Comparison of ENCODE assay signal across 15 cellular contexts in genomic region chr4:152039085-152039484, GRCh38.
DNase-seq lines count a peak whose midpoint lies in the region; ATAC-seq, FAIRE-seq and TF ChIP-seq lines count a peak whose summit lies in the region.
"Had no signal": no experiment of that assay in that cellular context is flagged by ENCODE, and none has a peak within 500 bp of the region (broad histone marks: within the 10 kb centered on the region; RNA-seq: fewer than 3 reads in every experiment).

No MANE protein-coding gene starts in this region.

- no peak overlapping the region for H3K9ac ChIP-seq in trophoblast cell (ENCODE audit: low read length)

- no peaks in the 10 kb centered on the region; the same call in 1 of the 2 replicates for H3K9me3 ChIP-seq in SJSA1 (replicated peaks)
- H3K9me3 ChIP-seq in trophoblast cell (ENCODE audit: insufficient read depth, low read depth, low read length): no peaks in the 10 kb centered on the region
- H3K9me3 ChIP-seq: vagina had no signal

- ATAC-seq in HG03457 (IDR thresholded peaks at IDR 0.05; ENCODE audit: unreplicated experiment): no peak
- ATAC-seq: activated naive CD8-positive, alpha-beta T cell treated with anti-CD3 and anti-CD28 coated beads, Interleukin-2, amount 50 U/mL, for 24 hours; activated T-cell treated with anti-CD3 and anti-CD28 coated beads, Interleukin-2, amount 50 U/mL, for 4 hours had no signal

- no peak overlapping the region for H2AFZ ChIP-seq in trophoblast cell (ENCODE audit: insufficient read depth, low read length, poor library complexity)

- H3K27ac ChIP-seq in SJSA1 (peak overlapping the region; percentile 42; the same call in 1 of the 2 replicates), trophoblast cell (ENCODE audit: low read depth, low read length) (no peak overlapping the region)
- H3K27ac ChIP-seq: vagina had no signal

- H3K4ac ChIP-seq in trophoblast cell (ENCODE audit: low read depth, low read length): no peak overlapping the region

- no peaks in the 10 kb centered on the region for H3K27me3 ChIP-seq in SJSA1 (replicated peaks)
- no peaks in the 10 kb centered on the region for H3K27me3 ChIP-seq in trophoblast cell (ENCODE audit: insufficient read depth, low read length)
- H3K27me3 ChIP-seq: vagina had no signal

- TF ChIP-seq POLR2A in GM12892 (IDR thresholded peaks at IDR 0.05; ENCODE audit: low read depth, low read length): no peak

- WGBS in trophoblast cell (ENCODE audit: extremely low coverage, insufficient coverage, insufficient read length): no CpG with 5 or more reads among the region's 11 CpGs

- H3K79me1 ChIP-seq in trophoblast cell (ENCODE audit: low read length): no peaks in the 10 kb centered on the region

- no peak overlapping the region for H2BK12ac ChIP-seq in trophoblast cell (ENCODE audit: low read length)

- no peak overlapping the region for H3K23ac ChIP-seq in trophoblast cell (ENCODE audit: low read length)

- no peaks in the 10 kb centered on the region for H3K79me2 ChIP-seq in trophoblast cell (ENCODE audit: control insufficient read depth, insufficient read depth, low read length, poor library complexity)

- H2AK5ac ChIP-seq in trophoblast cell (ENCODE audit: low read length): no peak overlapping the region

- H3K4me3 ChIP-seq in SJSA1: no peak overlapping the region
- no peak overlapping the region for H3K4me3 ChIP-seq in fibroblast of villous mesenchyme (ENCODE audit: low read depth, low read length)
- H3K4me3 ChIP-seq in trophoblast cell (ENCODE audit: low read depth, low read length): no peak overlapping the region
- H3K4me3 ChIP-seq: vagina had no signal

- H4K91ac ChIP-seq in trophoblast cell (ENCODE audit: low read depth, low read length): no peak overlapping the region

- no peak for DNase-seq in GM12892 (ENCODE audit: insufficient read length)
- peak in 1 of 2 experiments; percentile 16 for DNase-seq in SJSA1 (ENCODE audit: low read depth in 1 of 2, low spot score in 2 of 2)
- peak; percentile 68 for DNase-seq in fibroblast of villous mesenchyme (ENCODE audit: low read depth)
- peak; percentile 33 to 55 for DNase-seq in trophoblast cell
- DNase-seq in dermis blood vessel endothelial cell: no peak
- DNase-seq in activated naive CD4-positive, alpha-beta T cell (lab: John Stamatoyannopoulos, UW): no peak
- DNase-seq in NCI-H187 treated with DMSO at 0.1 percent for 48 hours (lab: John Stamatoyannopoulos, UW): no peak
- DNase-seq: activated naive CD8-positive, alpha-beta T cell treated with anti-CD3 and anti-CD28 coated beads, Interleukin-2, amount 50 U/mL, for 24 hours; activated T-cell treated with anti-CD3 and anti-CD28 coated beads, Interleukin-2, amount 50 U/mL, for 4 hours; DMS 273 treated with DMSO at 0.1 percent for 48 hours; H9; NCI-H1105 treated with DMSO at 0.1 percent for 48 hours; stimulated activated naive CD4-positive, alpha-beta T cell treated with Interleukin-2 at 50 U/mL for 16 hours had no signal

- H3K4me1 ChIP-seq in SJSA1 (replicated peaks): peaks cover 7% of the 10 kb centered on the region; the same call in 1 of the 2 replicates
- H3K4me1 ChIP-seq in trophoblast cell (ENCODE audit: control insufficient read depth in 1 of 2, insufficient read depth in 2 of 2, low read length in 2 of 2): peaks cover 0 to 3% of the 10 kb centered on the region in 2 experiments
- H3K4me1 ChIP-seq: vagina had no signal

- H3K36me3 ChIP-seq in SJSA1: no peaks in the 10 kb centered on the region
- no peaks in the 10 kb centered on the region for H3K36me3 ChIP-seq in trophoblast cell (ENCODE audit: control insufficient read depth in 1 of 2, insufficient read depth in 2 of 2, low read length in 2 of 2)
- H3K36me3 ChIP-seq: vagina had no signal

- no peak overlapping the region for H2BK120ac ChIP-seq in trophoblast cell (ENCODE audit: insufficient read depth, low read length, poor library complexity)

- H4K12ac ChIP-seq in trophoblast cell (ENCODE audit: low read depth, low read length): no peak overlapping the region

- no peak overlapping the region for H3K4me2 ChIP-seq in trophoblast cell (ENCODE audit: low read length)

- H3K18ac ChIP-seq in trophoblast cell (ENCODE audit: low read length): no peak overlapping the region

- FAIRE-seq in GM12892 (lab: Jason Lieb, UNC): peak; percentile 64

- no peak overlapping the region for H2BK5ac ChIP-seq in trophoblast cell (ENCODE audit: low read depth, low read length, poor library complexity)

- no peak for TF ChIP-seq CTCF in fibroblast of villous mesenchyme (IDR thresholded peaks at IDR 0.05; ENCODE audit: insufficient read depth, low read depth, low read length)

- H4K8ac ChIP-seq in trophoblast cell (ENCODE audit: low read depth, low read length): no peak overlapping the region

- H3K14ac ChIP-seq in trophoblast cell (ENCODE audit: low read length): no peak overlapping the region

Comparison
In these comparisons a context has a peak if more than half of its experiments do, and no peak if none do; other contexts are left out.
1. DNase-seq: peak in fibroblast of villous mesenchyme (single experiment) and trophoblast cell (2 of 2); none in GM12892 (single experiment), dermis blood vessel endothelial cell (single experiment), activated naive CD4-positive, alpha-beta T cell (0 of 4) and NCI-H187 treated with DMSO at 0.1 percent for 48 hours (single experiment).